1 cellular context compared by ENCODE assay signal in genomic region chr2:177422271-177422670, GRCh38.
TF ChIP-seq lines count a peak whose summit lies in the region.

No MANE protein-coding gene starts in this region.

TF ChIP-seq in GM12878, 131 proteins besides CTCF, POLR2A, EP300 and RAD21 (continued from another document):
- TF ChIP-seq IRF3 (IDR thresholded peaks at IDR 0.05) (no peak), RAD51 (IDR thresholded peaks at IDR 0.05) (no peak), GATAD2B (conservative IDR thresholded peaks at IDR 0.05; ENCODE audit: low read depth) (no peak), CBX3 (IDR thresholded peaks at IDR 0.05; ENCODE audit: borderline replicate concordance, low read depth) (no peak), RELB (IDR thresholded peaks at IDR 0.05; ENCODE audit: low read depth) (no peak), TBL1XR1 (IDR thresholded peaks at IDR 0.05; ENCODE audit: low read depth, low read length) (no peak)
